Comparison of ENCODE assay signal across 8 cellular contexts in genomic region chr1:206507395-206508129, GRCh38. TPM values are rescaled to one million over a fixed set of nuclear protein-coding genes. Genes with fewer than 3 reads are reported as not detected.
A peak's percentile ranks its signal among the peaks of the same experiment; 100 is the strongest.
DNase-seq lines count a peak whose midpoint lies in the region; ATAC-seq, FAIRE-seq and TF ChIP-seq lines count a peak whose summit lies in the region.

Gene RASSF5 (plus strand): TSS chr1:206507531. CDS start chr1:206507603, 72 bp downstream.

- peak; percentile 65 for DNase-seq in NCI-H2029 (lab: John Stamatoyannopoulos, UW)
- no peak for DNase-seq in NCI-H2029 treated with DMSO at 0.1 percent for 48 hours (lab: John Stamatoyannopoulos, UW)
- DNase-seq in RPMI7951 (ENCODE audit: low read depth): peak; percentile 65
- DNase-seq in activated effector memory CD4-positive, alpha-beta T cell treated with anti-CD3 and anti-CD28 coated beads, Interleukin-2, amount 50 U/mL, for 16 hours: peak; percentile 92
- peak; percentile 71 to 80 for DNase-seq in frontal cortex (ENCODE audit: low spot score in 2 of 2)
- peak; percentile 70 for DNase-seq in omental fat pad (ENCODE audit: low spot score)

- WGBS in thymus: 1% methylated on average over 88 of the region's 88 CpGs

- peaks cover 43% of the 10 kb centered on the region for H3K27me3 ChIP-seq in thymus (ENCODE audit: control insufficient read depth, insufficient read depth)

- H3K36me3 ChIP-seq in thymus (ENCODE audit: control insufficient read depth, insufficient read depth): no peaks in the 10 kb centered on the region

- peak within 1 kb of the TSS; percentile 54 for H3K4me3 ChIP-seq in thymus (ENCODE audit: low read length)

- H3K9me3 ChIP-seq in thymus (ENCODE audit: control insufficient read depth): no peaks in the 10 kb centered on the region

- TF ChIP-seq CTCF in omental fat pad (IDR thresholded peaks at IDR 0.05): no peak

- peak within 1 kb of the TSS; percentile 78 for H3K27ac ChIP-seq in thymus (ENCODE audit: low read depth)

- no peak for FAIRE-seq in frontal cortex (lab: Jason Lieb, UNC)

- peak; percentile 68 for ATAC-seq in HG03159 (IDR thresholded peaks at IDR 0.05; ENCODE audit: unreplicated experiment)
- peak; percentile 48 for ATAC-seq in omental fat pad (ENCODE audit: low FRiP score)

- H3K4me1 ChIP-seq in thymus (ENCODE audit: control insufficient read depth, insufficient read depth, low read length): peaks cover 11% of the 10 kb centered on the region

RNA-seq across cellular contexts. Expression of gene RASSF5, which starts in this region (rescaled TPM):
- 0.24 and 0.59 TPM in 2 replicates for total RNA-seq in RPMI7951 (2014; rRNA removed; shearing (Covaris generic))
- total RNA-seq in frontal cortex: 0.82 TPM
- total RNA-seq in omental fat pad: 10 to 100 TPM in 3 of 4 donors, 1 to 10 TPM in 1; 9.7 to 16.1 (median 10.8) TPM
- polyA plus RNA-seq in thymus: 54.3 TPM

Comparison
In these comparisons a context has a peak if more than half of its experiments do, and no peak if none do; other contexts are left out.
1. Peak in DNase-seq in RPMI7951; RNA of the gene not detected or under 1 TPM.
2. Peak in DNase-seq in frontal cortex; RNA of the gene not detected or under 1 TPM.